In the genomic region with DNA sequence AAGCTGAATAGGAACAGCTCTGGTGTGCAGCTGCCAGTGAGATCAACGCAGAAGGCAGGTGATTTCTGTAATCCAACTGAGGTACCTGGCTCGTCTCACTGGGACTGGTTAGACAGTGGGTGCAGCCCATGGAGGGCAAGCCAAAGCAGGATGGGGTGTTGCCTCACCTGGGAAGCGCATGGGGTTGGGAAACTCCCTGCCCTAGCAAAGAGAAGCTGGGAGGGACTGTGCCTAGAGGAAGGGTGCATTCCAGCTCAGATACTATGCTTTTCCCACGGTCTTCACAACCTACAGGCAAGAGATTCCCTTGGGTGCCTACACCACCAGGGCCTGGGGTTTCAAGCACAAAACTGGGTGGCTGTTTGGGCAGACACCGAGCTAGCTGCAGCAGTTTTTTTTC, we compare ENCODE assay signal across 18 cellular contexts.
"Had no signal": no experiment of that assay in that cellular context is flagged by ENCODE, and none has a peak within 500 bp of the region (broad histone marks: within the 10 kb centered on the region; RNA-seq: fewer than 3 reads in every experiment).

No MANE protein-coding gene starts in this region.

- H3K9me3 Mint-ChIP-seq: activated T-helper 1 cell treated with anti-CD3 and anti-CD28 coated beads, Interleukin-12 subunit alpha, Interleukin-12 subunit beta, Interleukin-2, Interleukin-4 antibody, amounts not matched to agents 30 ng/mL and 10 ng/mL and 1 ng/mL, durations not matched to agents 14 hours and 24 hours and 36 hours; dendritic cell treated with granulocyte-macrophage colony-stimulating factor and Interleukin-4, amounts not matched to agents 40 ng/mL and 50 ng/mL, for 4 days; natural killer cell; stimulated activated naive CD8-positive, alpha-beta T cell treated with anti-CD3 and anti-CD28 coated beads, Interleukin-15, Interleukin-2, amounts not matched to agents 100 ng/mL and 50 ng/mL, for 24 hours; type B pancreatic cell had no signal

- H3K4me3 Mint-ChIP-seq: activated naive CD8-positive, alpha-beta T cell treated with anti-CD3 and anti-CD28 coated beads for 36 hours; activated T-helper 1 cell treated with anti-CD3 and anti-CD28 coated beads, Interleukin-12 subunit alpha, Interleukin-12 subunit beta, Interleukin-2, Interleukin-4 antibody, amounts not matched to agents 30 ng/mL and 10 ng/mL and 1 ng/mL, durations not matched to agents 14 hours and 24 hours and 36 hours; dendritic cell treated with granulocyte-macrophage colony-stimulating factor and Interleukin-4, amounts not matched to agents 40 ng/mL and 50 ng/mL, for 4 days; natural killer cell; stimulated activated naive CD8-positive, alpha-beta T cell treated with anti-CD3 and anti-CD28 coated beads, Interleukin-15, Interleukin-2, amounts not matched to agents 100 ng/mL and 50 ng/mL, for 24 hours; type B pancreatic cell had no signal

- H3K79me2 ChIP-seq: hepatocyte had no signal

- ATAC-seq: left ventricle myocardium superior, natural killer cell had no signal

- H3K27ac Mint-ChIP-seq: activated naive CD8-positive, alpha-beta T cell treated with anti-CD3 and anti-CD28 coated beads for 36 hours; activated T-helper 1 cell treated with anti-CD3 and anti-CD28 coated beads, Interleukin-12 subunit alpha, Interleukin-12 subunit beta, Interleukin-2, Interleukin-4 antibody, amounts not matched to agents 30 ng/mL and 10 ng/mL and 1 ng/mL, durations not matched to agents 14 hours and 24 hours and 36 hours; dendritic cell treated with granulocyte-macrophage colony-stimulating factor and Interleukin-4, amounts not matched to agents 40 ng/mL and 50 ng/mL, for 4 days; natural killer cell; stimulated activated naive CD8-positive, alpha-beta T cell treated with anti-CD3 and anti-CD28 coated beads, Interleukin-15, Interleukin-2, amounts not matched to agents 100 ng/mL and 50 ng/mL, for 24 hours; type B pancreatic cell had no signal

- H3K4me3 ChIP-seq: hepatocyte, right atrium auricular region had no signal

- H3K27me3 ChIP-seq: hepatocyte, right atrium auricular region had no signal

- H3K4me1 ChIP-seq: right atrium auricular region had no signal

- H3K36me3 ChIP-seq: right atrium auricular region had no signal

- H3K36me3 Mint-ChIP-seq: activated naive CD8-positive, alpha-beta T cell treated with anti-CD3 and anti-CD28 coated beads for 36 hours; natural killer cell; type B pancreatic cell had no signal

- H3K9me3 ChIP-seq: right atrium auricular region had no signal

- H3K4me1 Mint-ChIP-seq: activated naive CD8-positive, alpha-beta T cell treated with anti-CD3 and anti-CD28 coated beads for 36 hours; natural killer cell had no signal

- H3K27ac ChIP-seq: hepatocyte, right atrium auricular region had no signal

- H2AFZ ChIP-seq: hepatocyte had no signal

- DNase-seq: activated CD4-positive, alpha-beta T cell treated with anti-CD3 and anti-CD28 coated beads, Interleukin-2, amount 50 U/mL, for 1 hour; activated CD4-positive, CD25-positive, alpha-beta regulatory T cell; activated CD8-positive, alpha-beta memory T cell treated with anti-CD3 and anti-CD28 coated beads for 24 hours; activated naive CD8-positive, alpha-beta T cell treated with anti-CD3 and anti-CD28 coated beads for 36 hours; effector memory CD4-positive, alpha-beta T cell; kidney; left ventricle myocardium superior; mesendoderm; natural killer cell; nucleus accumbens; SW 1271 had no signal

- H3K4me2 ChIP-seq: hepatocyte had no signal

- H3K27me3 Mint-ChIP-seq: dendritic cell treated with granulocyte-macrophage colony-stimulating factor and Interleukin-4, amounts not matched to agents 40 ng/mL and 50 ng/mL, for 4 days; progenitor cell of endocrine pancreas; type B pancreatic cell had no signal
